Comparison of ENCODE assay signal across 12 cellular contexts in genomic region chr9:20513126-20513913, GRCh38.
DNase-seq lines count a peak whose midpoint lies in the region; ATAC-seq and TF ChIP-seq lines count a peak whose summit lies in the region.
"Had no signal": no experiment of that assay in that cellular context is flagged by ENCODE, and none has a peak within 500 bp of the region (broad histone marks: within the 10 kb centered on the region; RNA-seq: fewer than 3 reads in every experiment).

No MANE protein-coding gene starts in this region.

- ATAC-seq in activated CD4-positive, alpha-beta T cell treated with anti-CD3 and anti-CD28 coated beads for 36 hours: no peak
- ATAC-seq in natural killer cell treated with Interleukin-12 subunit alpha and Interleukin-12 subunit beta and Interleukin-15 and Interleukin-18, amount 100 ng/mL, for 72 hours: peak in 1 of 2 donors; percentile 55
- no peak for ATAC-seq in GM21528 (IDR thresholded peaks at IDR 0.05; ENCODE audit: low FRiP score, unreplicated experiment)
- ATAC-seq: left lung had no signal

- POLR2A ChIA-PET in activated CD4-positive, alpha-beta T cell treated with anti-CD3 and anti-CD28 coated beads for 36 hours (lab: Charles Lee): no interaction called here

- no peaks in the 10 kb centered on the region for H3K9me3 Mint-ChIP-seq in activated CD4-positive, alpha-beta T cell treated with anti-CD3 and anti-CD28 coated beads for 36 hours (ENCODE audit: low read depth)
- no peaks in the 10 kb centered on the region for H3K9me3 Mint-ChIP-seq in HFFc6
- H3K9me3 Mint-ChIP-seq in natural killer cell treated with Interleukin-12 subunit alpha and Interleukin-12 subunit beta and Interleukin-15 and Interleukin-18, amount 100 ng/mL, for 72 hours: no peaks in the 10 kb centered on the region

- intact Hi-C loops in activated CD4-positive, alpha-beta T cell treated with anti-CD3 and anti-CD28 coated beads for 36 hours (cut with DNase I, micrococcal nuclease): no loop called here

- CTCF ChIA-PET in activated CD4-positive, alpha-beta T cell treated with anti-CD3 and anti-CD28 coated beads for 36 hours (lab: Charles Lee): interaction anchor here (0.7 kb wide), 1 partner anchor 142 kb away, joined by 3 read pairs; no protein-coding TSS in a partner anchor

- no peak for DNase-seq in activated CD4-positive, alpha-beta T cell treated with anti-CD3 and anti-CD28 coated beads for 36 hours
- no peak for DNase-seq in activated CD4-positive, alpha-beta T cell treated with anti-CD3 and anti-CD28 coated beads, Interleukin-2, amount 50 U/mL, for 4 hours
- DNase-seq in HFFc6: peak; percentile 32
- peak; percentile 28 for DNase-seq in astrocyte of the hippocampus (ENCODE audit: low read depth, low spot score)
- DNase-seq in natural killer cell treated with Interleukin-12 subunit alpha and Interleukin-12 subunit beta and Interleukin-15 and Interleukin-18, amount 100 ng/mL, for 72 hours (ENCODE audit: low spot score): no peak
- DNase-seq in DMS79 (lab: John Stamatoyannopoulos, UW): no peak
- no peak for DNase-seq in iPS-NIHi7 (ENCODE audit: extremely low spot score)
- DNase-seq: aorta, left lung, NCI-H2171 treated with DMSO at 0.1 percent for 48 hours, spleen had no signal

- peaks cover 9% of the 10 kb centered on the region for H3K36me3 Mint-ChIP-seq in activated CD4-positive, alpha-beta T cell treated with anti-CD3 and anti-CD28 coated beads for 36 hours (ENCODE audit: low read depth)
- H3K36me3 Mint-ChIP-seq in HFFc6 (ENCODE audit: low read depth): peaks cover 9% of the 10 kb centered on the region
- H3K36me3 Mint-ChIP-seq in natural killer cell treated with Interleukin-12 subunit alpha and Interleukin-12 subunit beta and Interleukin-15 and Interleukin-18, amount 100 ng/mL, for 72 hours: no peaks in the 10 kb centered on the region

- H3K27me3 Mint-ChIP-seq in activated CD4-positive, alpha-beta T cell treated with anti-CD3 and anti-CD28 coated beads for 36 hours: no peaks in the 10 kb centered on the region
- peaks cover 2% of the 10 kb centered on the region; the same call in 1 of the 2 replicates for H3K27me3 Mint-ChIP-seq in HFFc6 (ENCODE audit: insufficient read depth)
- H3K27me3 Mint-ChIP-seq in natural killer cell treated with Interleukin-12 subunit alpha and Interleukin-12 subunit beta and Interleukin-15 and Interleukin-18, amount 100 ng/mL, for 72 hours: no peaks in the 10 kb centered on the region

- no peak for TF ChIP-seq CTCF in HFFc6 (IDR thresholded peaks at IDR 0.05)

- H3K4me1 Mint-ChIP-seq in activated CD4-positive, alpha-beta T cell treated with anti-CD3 and anti-CD28 coated beads for 36 hours: peaks cover 66% of the 10 kb centered on the region
- peaks cover 40% of the 10 kb centered on the region for H3K4me1 Mint-ChIP-seq in HFFc6 (ENCODE audit: low read depth)
- peaks cover 21 to 31% of the 10 kb centered on the region in 2 donors for H3K4me1 Mint-ChIP-seq in natural killer cell treated with Interleukin-12 subunit alpha and Interleukin-12 subunit beta and Interleukin-15 and Interleukin-18, amount 100 ng/mL, for 72 hours (ENCODE audit: low read depth in 2 of 2)

- peak overlapping the region; percentile 65 for H3K27ac Mint-ChIP-seq in activated CD4-positive, alpha-beta T cell treated with anti-CD3 and anti-CD28 coated beads for 36 hours
- peak overlapping the region; percentile 80 for H3K27ac Mint-ChIP-seq in HFFc6
- H3K27ac Mint-ChIP-seq in natural killer cell treated with Interleukin-12 subunit alpha and Interleukin-12 subunit beta and Interleukin-15 and Interleukin-18, amount 100 ng/mL, for 72 hours: peak overlapping the region; percentile 36 to 44

- H3K4me3 Mint-ChIP-seq in activated CD4-positive, alpha-beta T cell treated with anti-CD3 and anti-CD28 coated beads for 36 hours: no peak overlapping the region
- no peak overlapping the region; the same call in 1 of the 2 replicates for H3K4me3 Mint-ChIP-seq in HFFc6
- H3K4me3 Mint-ChIP-seq in natural killer cell treated with Interleukin-12 subunit alpha and Interleukin-12 subunit beta and Interleukin-15 and Interleukin-18, amount 100 ng/mL, for 72 hours: no peak overlapping the region

Comparison
In these comparisons a context has a peak if more than half of its experiments do, and no peak if none do; other contexts are left out.
1. DNase-seq: peak in HFFc6 (single experiment) and astrocyte of the hippocampus (single experiment); none in activated CD4-positive, alpha-beta T cell treated with anti-CD3 and anti-CD28 coated beads for 36 hours (single experiment), activated CD4-positive, alpha-beta T cell treated with anti-CD3 and anti-CD28 coated beads, Interleukin-2, amount 50 U/mL, for 4 hours (0 of 2), natural killer cell treated with Interleukin-12 subunit alpha and Interleukin-12 subunit beta and Interleukin-15 and Interleukin-18, amount 100 ng/mL, for 72 hours (single experiment), DMS79 (single experiment) and iPS-NIHi7 (single experiment).
2. Peak in every context shown above with its lines, with median percentiles within 50 percentile points of each other: H3K27ac Mint-ChIP-seq.